8 cellular contexts compared by ENCODE assay signal in the genomic region with DNA sequence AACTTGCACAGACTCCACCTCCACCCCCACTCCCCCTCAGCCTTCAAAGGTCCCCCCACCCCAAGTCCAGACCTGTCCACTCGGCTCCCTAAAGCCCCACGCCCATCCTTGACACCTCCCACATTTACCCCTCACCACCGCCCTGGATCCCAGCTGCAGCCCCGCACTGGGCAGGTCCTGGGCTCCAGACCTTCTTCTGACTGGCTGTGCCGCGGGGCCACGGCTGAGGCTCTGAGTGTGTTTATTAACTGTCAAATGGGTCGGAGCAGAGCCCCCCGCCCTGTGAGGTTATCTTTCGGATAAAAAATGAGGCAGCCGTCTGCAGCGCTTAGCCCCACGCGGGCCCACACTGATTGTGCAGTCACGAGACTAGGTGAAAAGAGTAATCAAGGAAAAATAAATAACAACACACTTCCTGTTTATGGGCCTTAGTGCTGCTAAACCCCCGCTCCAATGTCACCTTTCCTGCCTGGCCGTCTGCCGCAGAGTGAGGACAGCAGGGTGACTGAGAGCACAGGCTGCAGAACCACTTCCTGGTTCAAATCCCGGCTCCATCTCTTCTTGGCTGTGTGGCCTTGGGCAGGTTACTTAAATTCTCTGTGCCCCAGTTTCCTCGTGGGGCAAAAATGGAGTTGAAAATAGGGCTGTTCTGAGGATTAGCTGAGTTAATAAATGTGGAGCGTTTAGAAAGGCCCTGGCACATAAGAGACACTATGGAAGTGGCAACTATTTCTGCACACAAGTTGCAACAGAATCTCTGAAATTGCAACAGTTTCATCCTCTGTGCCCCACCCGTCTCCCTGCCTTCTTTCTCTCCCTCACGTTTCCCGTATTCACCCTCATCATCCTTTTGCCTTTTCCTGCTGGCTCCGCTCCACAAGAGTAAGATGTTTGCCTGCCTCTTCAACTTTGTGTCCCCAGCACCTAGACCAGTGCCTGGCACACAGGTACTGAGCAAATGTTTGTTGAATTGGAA. TPM values are rescaled to one million over a fixed set of nuclear protein-coding genes. Genes with fewer than 3 reads are reported as not detected.
DNase-seq lines count a peak whose midpoint lies in the region; ATAC-seq and TF ChIP-seq lines count a peak whose summit lies in the region.

No MANE protein-coding gene starts in this region.

- no peak for ATAC-seq in CD8-positive, alpha-beta T cell
- ATAC-seq in GM19455 (IDR thresholded peaks at IDR 0.05; ENCODE audit: unreplicated experiment) (no peak), GM18502 (IDR thresholded peaks at IDR 0.05; ENCODE audit: poor library complexity, unreplicated experiment) (no peak)

- peak overlapping the region; percentile 83 for H3K4me3 Mint-ChIP-seq in CD8-positive, alpha-beta T cell

- H2AFZ ChIP-seq in OCI-LY7 (ENCODE audit: low read length): no peak overlapping the region
- H2AFZ ChIP-seq in neuronal stem cell (ENCODE audit: low read length): no peak overlapping the region

- peaks cover 49% of the 10 kb centered on the region for H3K4me1 Mint-ChIP-seq in CD8-positive, alpha-beta T cell (ENCODE audit: low read depth)

- peaks cover 23% of the 10 kb centered on the region for H3K79me1 ChIP-seq in neuronal stem cell (ENCODE audit: low read depth, low read length)

- peaks cover 72% of the 10 kb centered on the region for H3K36me3 Mint-ChIP-seq in CD8-positive, alpha-beta T cell

- POLR2A ChIA-PET in CD8-positive, alpha-beta T cell (lab: Charles Lee): interaction anchor here (0.6 to 20.5 kb wide), 2 partner anchors 16 to 23 kb away, joined by 3 to 1016 read pairs; partner anchors contain the start of genes RHOF and SETD1B
- POLR2A ChIA-PET in OCI-LY7 (lab: Charles Lee): interaction anchor here (2.8 kb wide), 1 partner anchor 11 kb away, joined by 19 read pairs; no protein-coding TSS in a partner anchor

- no peaks in the 10 kb centered on the region for H4K20me1 ChIP-seq in OCI-LY7 (ENCODE audit: insufficient read depth, low read length)

- H3K4me2 ChIP-seq in OCI-LY7 (ENCODE audit: low read length) (peak overlapping the region; percentile 92), neuronal stem cell (ENCODE audit: insufficient read depth, low read length, poor library complexity, severe bottlenecking) (no peak overlapping the region)

- H3K9ac ChIP-seq in neuronal stem cell (ENCODE audit: low read depth, low read length, poor library complexity): no peak overlapping the region

- H2BK15ac ChIP-seq in neuronal stem cell (ENCODE audit: low read length): no peak overlapping the region

- no peak overlapping the region for H3K4ac ChIP-seq in neuronal stem cell (ENCODE audit: low read length)

- CTCF ChIA-PET in CD8-positive, alpha-beta T cell (lab: Charles Lee): interaction anchor here (1.2 to 45.9 kb wide), 10 partner anchors 9 to 123 kb away, joined by 3 to 2042 read pairs (median 8); partner anchors contain the start of genes RHOF and SETD1B
- CTCF ChIA-PET in OCI-LY7 (lab: Charles Lee; ENCODE audit: unreplicated experiment): no interaction called here

- H3K9me3 ChIP-seq in CD8-positive, alpha-beta T cell (ENCODE audit: low read length): no peaks in the 10 kb centered on the region
- no peaks in the 10 kb centered on the region for H3K9me3 ChIP-seq in OCI-LY7 (ENCODE audit: low read length)
- no peaks in the 10 kb centered on the region for H3K9me3 ChIP-seq in neuronal stem cell (replicated peaks in 1 of 2; ENCODE audit: control insufficient read depth in 2 of 2, insufficient read depth in 1 of 2, low read depth in 1 of 2, low read length in 2 of 2)

- peak overlapping the region; percentile 12 for H3K18ac ChIP-seq in neuronal stem cell (ENCODE audit: low read length)

- no peak overlapping the region for H2BK12ac ChIP-seq in neuronal stem cell (ENCODE audit: low read length)

- H3K27me3 Mint-ChIP-seq in CD8-positive, alpha-beta T cell (ENCODE audit: low read depth): no peaks in the 10 kb centered on the region

- no peak overlapping the region for H3K14ac ChIP-seq in neuronal stem cell (ENCODE audit: low read length)

- intact Hi-C loops in CD8-positive, alpha-beta T cell (cut with DNase I, micrococcal nuclease): loop anchor here (1.0 to 2.0 kb wide), 5 partner anchors 10 to 116 kb away; no protein-coding TSS in a partner anchor
- intact Hi-C loops in OCI-LY7 (cut with micrococcal nuclease; ENCODE audit: unreplicated experiment): loop anchor here (1.0 kb wide), 2 partner anchors 18 to 76 kb away; no protein-coding TSS in a partner anchor

- peak overlapping the region; percentile 74 for H3K4me3 ChIP-seq in CD8-positive, alpha-beta T cell (ENCODE audit: low read depth, low read length)
- peak overlapping the region; percentile 72 for H3K4me3 ChIP-seq in OCI-LY7 (ENCODE audit: low read depth, low read length, poor library complexity, severe bottlenecking)
- H3K4me3 ChIP-seq in epithelial cell of esophagus (ENCODE audit: low read length): peak overlapping the region; percentile 70
- peak overlapping the region in 1 of 2 donors; percentile 71 for H3K4me3 ChIP-seq in neuronal stem cell (ENCODE audit: low read length in 2 of 2)

- no peak overlapping the region for H2BK120ac ChIP-seq in neuronal stem cell (ENCODE audit: low read depth, low read length)

- peaks cover 36% of the 10 kb centered on the region for H3K4me1 ChIP-seq in CD8-positive, alpha-beta T cell (ENCODE audit: insufficient read depth, low read length)
- H3K4me1 ChIP-seq in OCI-LY7 (ENCODE audit: insufficient read depth, low read length, poor library complexity, severe bottlenecking) (peaks cover 30% of the 10 kb centered on the region), neuronal stem cell (ENCODE audit: control insufficient read depth in 2 of 2, insufficient read depth in 1 of 2, low read depth in 1 of 2, low read length in 2 of 2) (peaks cover 8 to 12% of the 10 kb centered on the region in 2 donors)

- peaks cover 14% of the 10 kb centered on the region; the same call in 1 of the 2 replicates for H3K79me2 ChIP-seq in OCI-LY7 (ENCODE audit: insufficient read depth, low read depth, low read length)

- peak overlapping the region; percentile 56 for H2AK5ac ChIP-seq in neuronal stem cell (ENCODE audit: low read depth, low read length)

- BruUV-seq in OCI-LY7 (replicated peaks; lab: Mats Ljungman, UMichigan): no TSS peak

- no peak overlapping the region for H3K27ac ChIP-seq in CD8-positive, alpha-beta T cell (ENCODE audit: low read depth, low read length)
- H3K27ac ChIP-seq in OCI-LY7 (ENCODE audit: low read depth, low read length, poor library complexity, severe bottlenecking): peak overlapping the region; percentile 4
- H3K27ac ChIP-seq in neuronal stem cell (replicated peaks; ENCODE audit: low read length): no peak overlapping the region

- H3K36me3 ChIP-seq in CD8-positive, alpha-beta T cell (ENCODE audit: insufficient read depth, low read length): peaks cover 41% of the 10 kb centered on the region
- peaks cover 67% of the 10 kb centered on the region for H3K36me3 ChIP-seq in OCI-LY7 (ENCODE audit: insufficient read depth, low read length)
- H3K36me3 ChIP-seq in neuronal stem cell (replicated peaks in 1 of 2; ENCODE audit: control insufficient read depth in 2 of 2, insufficient read depth in 2 of 2, low read length in 2 of 2): peaks cover 46 to 89% of the 10 kb centered on the region in 2 donors

- no peaks in the 10 kb centered on the region for H3K9me3 Mint-ChIP-seq in CD8-positive, alpha-beta T cell

- no peaks in the 10 kb centered on the region for H3K9me2 ChIP-seq in OCI-LY7 (ENCODE audit: insufficient read depth, low read length)

- peak in 2 of 7 experiments; percentile 5 to 50 for DNase-seq in CD8-positive, alpha-beta T cell
- DNase-seq in OCI-LY7 (ENCODE audit: low spot score): no peak
- peak; percentile 48 for DNase-seq in epithelial cell of esophagus (ENCODE audit: low read depth)
- DNase-seq in neuronal stem cell (ENCODE audit: low spot score): no peak
- DNase-seq in NCI-H2227 treated with DMSO at 0.1 percent for 48 hours (lab: John Stamatoyannopoulos, UW): no peak
- no peak for DNase-seq in NCI-H187 (lab: John Stamatoyannopoulos, UW)

- H3K23ac ChIP-seq in neuronal stem cell (ENCODE audit: low read depth, low read length, poor library complexity): no peak overlapping the region

- WGBS in neuronal stem cell (ENCODE audit: extremely low coverage in 2 of 2, insufficient read length in 2 of 2, insufficient replicate concordance in 1 of 2), 2 donors: no CpG with 5 or more reads among the region's 25 CpGs

- no peak overlapping the region for H4K91ac ChIP-seq in neuronal stem cell (ENCODE audit: low read depth, low read length, poor library complexity)

- no peak overlapping the region for H2BK5ac ChIP-seq in neuronal stem cell (ENCODE audit: low read length)

- H3K27ac Mint-ChIP-seq in CD8-positive, alpha-beta T cell: peak overlapping the region; percentile 91

- no peak for TF ChIP-seq CTCF in CD8-positive, alpha-beta T cell (IDR thresholded peaks at IDR 0.05)
- TF ChIP-seq CTCF in OCI-LY7 (conservative IDR thresholded peaks at IDR 0.05; ENCODE audit: low read length): no peak
- TF ChIP-seq CTCF in epithelial cell of esophagus (IDR thresholded peaks at IDR 0.05; ENCODE audit: insufficient read depth, low read depth, low read length, missing control alignments): no peak

- H3K27me3 ChIP-seq in CD8-positive, alpha-beta T cell (ENCODE audit: insufficient read depth, low read length): no peaks in the 10 kb centered on the region
- no peaks in the 10 kb centered on the region for H3K27me3 ChIP-seq in neuronal stem cell (ENCODE audit: control insufficient read depth in 3 of 3, insufficient read depth in 3 of 3, low read depth in 1 of 3, low read length in 3 of 3)

- H4K8ac ChIP-seq in neuronal stem cell (ENCODE audit: low read depth, low read length): no peak overlapping the region

RNA-seq across cellular contexts. Expression of gene SETD1B, which starts 9.4 kb away (rescaled TPM):
- total RNA-seq in CD8-positive, alpha-beta T cell: 100 to 1,000 TPM; 181 to 190 TPM
- total RNA-seq in OCI-LY7 (2014; rRNA removed; shearing (Covaris generic)): 3.3 and 4.7 TPM in 2 replicates
- 22.5 and 24.3 TPM in 2 replicates for total RNA-seq in OCI-LY7 (2022)
- 6.1 TPM for polyA plus RNA-seq in neuronal stem cell (2013, experiment 1 of 2)
- 6.2 TPM for polyA plus RNA-seq in neuronal stem cell (2013, experiment 2 of 2)

RNA-seq across cellular contexts. Expression of gene RHOF, which starts 19.7 kb away (rescaled TPM):
- 100 to 1,000 TPM; 185 TPM for total RNA-seq in CD8-positive, alpha-beta T cell
- 23.5 and 29.2 TPM in 2 replicates for total RNA-seq in OCI-LY7 (2014; rRNA removed; shearing (Covaris generic))
- 45.7 and 53.7 TPM in 2 replicates for total RNA-seq in OCI-LY7 (2022)
- 16.5 TPM for polyA plus RNA-seq in neuronal stem cell (2013, experiment 1 of 2)
- 15.5 TPM for polyA plus RNA-seq in neuronal stem cell (2013, experiment 2 of 2)

RNA-seq across cellular contexts. Expression of gene HPD, which starts 45.5 kb away (rescaled TPM):
- total RNA-seq in CD8-positive, alpha-beta T cell: not detected
- total RNA-seq in OCI-LY7 (2014; rRNA removed; shearing (Covaris generic)): not detected in 2 replicates
- total RNA-seq in OCI-LY7 (2022): not detected in 2 replicates
- polyA plus RNA-seq in neuronal stem cell (2013, experiment 1 of 2): 0.13 TPM
- 0.18 TPM for polyA plus RNA-seq in neuronal stem cell (2013, experiment 2 of 2)

Comparison
In these comparisons a context has a peak if more than half of its experiments do, and no peak if none do; other contexts are left out.
1. RNA of gene SETD1B, which starts 9.4 kb away (total RNA-seq): 181 to 190 TPM in CD8-positive, alpha-beta T cell; 3.3 to 24.3 TPM in OCI-LY7; every median in the first group is over 4 times any median in the second.